In the genomic region with DNA sequence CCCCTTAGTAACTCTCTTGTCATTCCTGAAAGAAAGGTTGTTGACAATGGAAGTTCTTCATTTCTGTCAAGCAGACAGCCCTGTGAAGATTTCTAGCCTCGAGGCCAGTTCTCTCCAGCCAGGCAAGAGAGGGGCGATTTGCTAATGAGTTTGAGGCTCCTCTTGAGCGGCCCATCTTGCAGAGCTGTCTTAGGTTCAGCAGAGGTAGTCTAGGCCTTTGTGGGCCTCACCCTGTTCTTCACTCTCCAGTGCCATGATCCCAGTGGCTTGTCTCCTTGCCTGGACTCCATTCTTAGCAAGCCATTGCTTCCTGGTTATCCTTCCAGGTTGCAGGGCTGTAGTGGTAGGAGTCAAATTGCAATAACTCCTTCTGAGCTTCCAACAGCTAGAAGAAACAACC, we compare ENCODE assay signal across 31 cellular contexts. TPM values are rescaled to one million over a fixed set of nuclear protein-coding genes. Genes with fewer than 3 reads are reported as not detected.
DNase-seq lines count a peak whose midpoint lies in the region; TF ChIP-seq lines count a peak whose summit lies in the region.
"Had no signal": no experiment of that assay in that cellular context is flagged by ENCODE, and none has a peak within 500 bp of the region (broad histone marks: within the 10 kb centered on the region; RNA-seq: fewer than 3 reads in every experiment).

No MANE protein-coding gene starts in this region.

- WGBS in iPS DF 6.9 (ENCODE audit: insufficient coverage, insufficient read length) = no CpG with 5 or more reads among the region's 3 CpGs
- WGBS in thyroid gland, 2 donors = 33 to 42% methylated on average over 3 of the region's 3 CpGs

- H3K36me3 ChIP-seq in iPS DF 6.9 (ENCODE audit: control insufficient read depth, insufficient read depth, low read length) = no peaks in the 10 kb centered on the region
- H3K36me3 ChIP-seq in thyroid gland = no peaks in the 10 kb centered on the region
- H3K36me3 ChIP-seq: cardiac muscle cell, pancreas, upper lobe of left lung had no signal

- DNase-seq in NCI-H82 (lab: John Stamatoyannopoulos, UW) (peak; percentile 26), NCI-H82 treated with DMSO at 0.1 percent for 48 hours (lab: John Stamatoyannopoulos, UW; ENCODE audit: unreplicated experiment) (no peak), NCI-H69 (lab: John Stamatoyannopoulos, UW) (peak; percentile 56), iPS DF 6.9 (ENCODE audit: low read depth, low spot score) (no peak), thyroid gland (no peak), mucosa of gallbladder (ENCODE audit: low spot score) (no peak), middle frontal gyrus (ENCODE audit: extremely low spot score, low spot score) (no peak), GF-D8 (lab: John Stamatoyannopoulos, UW) (no peak)
- DNase-seq: ACHN; activated CD4-positive, alpha-beta T cell treated with anti-CD3 and anti-CD28 coated beads, Interleukin-2, amount 50 U/mL, for 48 hours; activated CD4-positive, CD25-positive, alpha-beta regulatory T cell treated with anti-CD3 and anti-CD28 coated beads, Interleukin-2, amount 50 U/mL, for 72 hours; activated T-cell treated with anti-CD3 and anti-CD28 coated beads, Interleukin-2, amount 50 U/mL, for 72 hours; CD8-positive, alpha-beta T cell; effector memory CD4-positive, alpha-beta T cell; erythroblast; GDM1; left cardiac atrium; mucosa of descending colon; NCI-H226; stimulated activated naive B cell treated with anti-CD40 and anti-IgM and Interleukin-4, amounts not matched to agents 10 μg/mL and 1 μg/mL and 100 μg/mL, for 72 hours; T-helper 1 cell; upper lobe of left lung had no signal

- no peaks in the 10 kb centered on the region for H3K27me3 ChIP-seq in iPS DF 6.9 (ENCODE audit: control insufficient read depth, insufficient read depth, low read length)
- H3K27me3 ChIP-seq in thyroid gland = no peaks in the 10 kb centered on the region
- H3K27me3 ChIP-seq: cardiac muscle cell, upper lobe of left lung had no signal

- H3K27ac ChIP-seq in iPS DF 6.9 (ENCODE audit: low read length) (peak overlapping the region; percentile 50), thyroid gland (peak overlapping the region in 2 of 3 donors; percentile 39 to 81)
- H3K27ac ChIP-seq: cardiac muscle cell, coronary artery, pancreas, skin epidermis had no signal

- intact Hi-C loops in thyroid gland (cut with DNase I) = no loop called here

- peaks cover 26% of the 10 kb centered on the region; the same call in 1 of the 2 replicates for H3K4me1 ChIP-seq in iPS DF 6.9 (ENCODE audit: control insufficient read depth, insufficient read depth, low read length)
- peaks cover 3 to 11% of the 10 kb centered on the region in 2 donors for H3K4me1 ChIP-seq in thyroid gland
- H3K4me1 ChIP-seq: pancreas had no signal

- H3K4me3 ChIP-seq in iPS DF 6.9 (ENCODE audit: low read length) (no peak overlapping the region), thyroid gland (replicated peaks in 1 of 3) (no peak overlapping the region)
- H3K4me3 ChIP-seq: cardiac muscle cell, coronary artery, K562, lung, mucosa of descending colon, pancreas, skin epidermis, upper lobe of left lung had no signal

- TF ChIP-seq CTCF in thyroid gland (IDR thresholded peaks at IDR 0.05) = no peak

- TF ChIP-seq POLR2A in thyroid gland (IDR thresholded peaks at IDR 0.05) = no peak

- H3K9me3 ChIP-seq in iPS DF 6.9 (ENCODE audit: control insufficient read depth, insufficient read depth, low read length) = no peaks in the 10 kb centered on the region
- no peaks in the 10 kb centered on the region for H3K9me3 ChIP-seq in thyroid gland
- H3K9me3 ChIP-seq: mucosa of descending colon, pancreas, upper lobe of left lung had no signal

RNA-seq across cellular contexts. Expression of gene TPH2, which starts 9.7 kb away (rescaled TPM):
- not detected for total RNA-seq in thyroid gland
- not detected for total RNA-seq in mucosa of gallbladder
- total RNA-seq: activated T-cell treated with anti-CD3 and anti-CD28 coated beads, Interleukin-2, amount 50 U/mL, for 72 hours; B cell; cardiac muscle cell; CD8-positive, alpha-beta T cell; left cardiac atrium; lung; natural killer cell treated with Interleukin-12 subunit alpha and Interleukin-12 subunit beta and Interleukin-15 and Interleukin-18, amount 100 ng/mL, for 72 hours; pancreas; SK-MEL-5 had no signal

Comparison
In these comparisons a context has a peak if more than half of its experiments do, and no peak if none do; other contexts are left out.
1. DNase-seq: peak in NCI-H82 (single experiment) and NCI-H69 (single experiment); none in NCI-H82 treated with DMSO at 0.1 percent for 48 hours (single experiment), iPS DF 6.9 (single experiment), thyroid gland (0 of 2), mucosa of gallbladder (single experiment), middle frontal gyrus (single experiment) and GF-D8 (single experiment).